ENCODE assay signal across 8 cellular contexts in the genomic region with DNA sequence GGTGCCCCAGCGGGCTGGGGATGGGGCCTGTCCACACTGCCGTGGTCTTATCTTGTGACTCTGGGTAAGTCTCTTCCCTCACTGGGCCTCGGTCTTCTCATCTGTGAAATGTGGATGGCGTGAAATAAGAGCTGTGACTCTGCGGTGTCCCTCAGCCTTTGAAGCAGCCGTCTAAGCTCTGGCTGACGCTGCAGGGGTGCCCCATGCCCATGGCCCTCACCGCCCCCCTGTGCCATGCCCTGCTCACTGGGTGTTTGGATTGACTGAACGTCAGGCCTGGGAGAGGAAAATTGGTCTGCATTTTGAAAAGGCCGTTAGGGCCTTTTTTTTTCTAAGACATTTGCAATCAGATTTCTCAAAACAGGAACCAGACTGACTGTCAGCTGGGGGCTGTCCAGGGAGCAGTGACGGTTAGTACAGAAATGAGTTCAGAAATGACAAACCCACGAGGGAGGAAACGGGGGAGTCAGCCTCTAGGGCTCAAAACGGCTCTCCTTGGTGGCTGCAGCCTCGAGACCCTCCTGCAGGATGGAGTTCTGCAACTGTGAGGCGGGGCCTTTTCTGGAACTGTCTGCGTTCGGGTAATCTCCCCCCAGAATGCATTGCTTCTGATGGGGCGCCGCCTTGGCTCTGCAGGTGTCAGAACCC. TPM values are rescaled to one million over a fixed set of nuclear protein-coding genes. Genes with fewer than 3 reads are reported as not detected.
DNase-seq lines count a peak whose midpoint lies in the region; ATAC-seq and TF ChIP-seq lines count a peak whose summit lies in the region.

No MANE protein-coding gene starts in this region.

- H3K27ac Mint-ChIP-seq in activated CD4-positive, alpha-beta memory T cell treated with anti-CD3 and anti-CD28 coated beads for 36 hours = peak overlapping the region; percentile 100

- WGBS in esophagus squamous epithelium, 2 donors = 31 to 47% methylated on average over 8 to 16 of the region's 20 CpGs

- peak overlapping the region; percentile 93 to 98 (median 96) for H3K27ac ChIP-seq in esophagus squamous epithelium
- H3K27ac ChIP-seq in gastrocnemius medialis = peak overlapping the region; percentile 69 to 89 (median 78)

- H3K36me3 ChIP-seq in esophagus squamous epithelium (peaks cover 8 to 38% (median 15%) of the 10 kb centered on the region in 3 donors), gastrocnemius medialis (peaks cover 0 to 6% of the 10 kb centered on the region in 2 donors)

- in situ Hi-C loops in gastrocnemius medialis (cut with MboI; ENCODE audit: low sequenced_read_pairs in 4 of 4) = loop anchor here in 3 of 4 donors (5.0 to 10.0 kb wide), 3 partner anchors 44 to 117 kb away; no protein-coding TSS in a partner anchor

- H3K9me3 Mint-ChIP-seq in activated CD4-positive, alpha-beta memory T cell treated with anti-CD3 and anti-CD28 coated beads for 36 hours = no peaks in the 10 kb centered on the region

- H3K27me3 ChIP-seq in esophagus squamous epithelium = no peaks in the 10 kb centered on the region
- no peaks in the 10 kb centered on the region for H3K27me3 ChIP-seq in gastrocnemius medialis

- ATAC-seq in GM18867 (IDR thresholded peaks at IDR 0.05; ENCODE audit: unreplicated experiment) (peak; percentile 33), HG03460 (IDR thresholded peaks at IDR 0.05; ENCODE audit: unreplicated experiment) (peak; percentile 38), gastrocnemius medialis (no peak), HG03469 (IDR thresholded peaks at IDR 0.05; ENCODE audit: unreplicated experiment) (no peak), HG03095 (IDR thresholded peaks at IDR 0.05; ENCODE audit: unreplicated experiment) (no peak)

- POLR2A ChIA-PET in activated CD4-positive, alpha-beta memory T cell treated with anti-CD3 and anti-CD28 coated beads for 36 hours (lab: Charles Lee) = interaction anchor here (0.6 to 7.8 kb wide), 10 partner anchors 9 to 346 kb away, joined by 3 to 72 read pairs (median 4); a partner anchor contains a TSS

- TF ChIP-seq CTCF in esophagus squamous epithelium (IDR thresholded peaks at IDR 0.05) (no peak), gastrocnemius medialis (IDR thresholded peaks at IDR 0.05 in 4 of 5, conservative IDR thresholded peaks at IDR 0.05 in 1 of 5) (no peak)

- peaks cover 77% of the 10 kb centered on the region for H3K4me1 Mint-ChIP-seq in activated CD4-positive, alpha-beta memory T cell treated with anti-CD3 and anti-CD28 coated beads for 36 hours (ENCODE audit: low read depth)

- peaks cover 83 to 93% (median 87%) of the 10 kb centered on the region in 3 donors for H3K4me1 ChIP-seq in esophagus squamous epithelium
- peaks cover 58 to 63% of the 10 kb centered on the region in 2 donors for H3K4me1 ChIP-seq in gastrocnemius medialis

- intact Hi-C loops in activated CD4-positive, alpha-beta memory T cell treated with anti-CD3 and anti-CD28 coated beads for 36 hours (cut with micrococcal nuclease) = loop anchor here (1.0 kb wide), 3 partner anchors 9 to 49 kb away; no protein-coding TSS in a partner anchor
- intact Hi-C loops in esophagus squamous epithelium (cut with DNase I) (loop anchor here (5.0 kb wide), 1 partner anchor 49 kb away; no protein-coding TSS in a partner anchor), gastrocnemius medialis (cut with DNase I; ENCODE audit: low total_unique reads) (loop anchor here (5.0 kb wide), 1 partner anchor 34 kb away; a partner anchor contains a TSS)

- no peak for TF ChIP-seq POLR2A in esophagus squamous epithelium (IDR thresholded peaks at IDR 0.05)
- TF ChIP-seq POLR2A in gastrocnemius medialis (IDR thresholded peaks at IDR 0.05) = no peak

- no peaks in the 10 kb centered on the region for H3K9me3 ChIP-seq in esophagus squamous epithelium
- H3K9me3 ChIP-seq in gastrocnemius medialis = no peaks in the 10 kb centered on the region

- H3K36me3 Mint-ChIP-seq in activated CD4-positive, alpha-beta memory T cell treated with anti-CD3 and anti-CD28 coated beads for 36 hours = peaks cover 57% of the 10 kb centered on the region

- CTCF ChIA-PET in activated CD4-positive, alpha-beta memory T cell treated with anti-CD3 and anti-CD28 coated beads for 36 hours (lab: Charles Lee) = interaction anchor here (0.6 to 3.0 kb wide), 9 partner anchors 9 to 137 kb away, joined by 3 to 47 read pairs (median 9); a partner anchor contains a TSS

- no peaks in the 10 kb centered on the region for H3K27me3 Mint-ChIP-seq in activated CD4-positive, alpha-beta memory T cell treated with anti-CD3 and anti-CD28 coated beads for 36 hours

- H3K4me3 ChIP-seq in esophagus squamous epithelium (peak overlapping the region; percentile 94 to 99 (median 96)), gastrocnemius medialis (peak overlapping the region; percentile 79 to 91 (median 88))

- peak; percentile 91 for DNase-seq in activated CD4-positive, alpha-beta memory T cell treated with anti-CD3 and anti-CD28 coated beads for 36 hours
- DNase-seq in esophagus squamous epithelium (lab: John Stamatoyannopoulos, UW) = no peak
- no peak for DNase-seq in gastrocnemius medialis
- DNase-seq in LoVo (ENCODE audit: low spot score) = no peak

- peak overlapping the region; percentile 98 for H3K4me3 Mint-ChIP-seq in activated CD4-positive, alpha-beta memory T cell treated with anti-CD3 and anti-CD28 coated beads for 36 hours

RNA-seq across cellular contexts. Expression of a gene that starts 1.9 kb away (rescaled TPM):
- 100 to 1,000 TPM; 273 to 279 TPM for total RNA-seq in activated CD4-positive, alpha-beta memory T cell treated with anti-CD3 and anti-CD28 coated beads for 36 hours
- total RNA-seq in esophagus squamous epithelium (10 to 100 TPM; 54.1 to 93.2 (median 68.5) TPM), gastrocnemius medialis (10 to 100 TPM; 40.2 to 79.8 (median 68.4) TPM)

RNA-seq across cellular contexts. Expression of a gene that starts 20.9 kb away (rescaled TPM):
- 10 to 100 TPM; 85.9 to 89.4 TPM for total RNA-seq in activated CD4-positive, alpha-beta memory T cell treated with anti-CD3 and anti-CD28 coated beads for 36 hours
- total RNA-seq in esophagus squamous epithelium = 10 to 100 TPM; 27.4 to 50.6 (median 41.6) TPM
- 10 to 100 TPM in 1 of 4 donors, 1 to 10 TPM in 3; 5.8 to 10.6 (median 9.7) TPM for total RNA-seq in gastrocnemius medialis

RNA-seq across cellular contexts. Expression of a gene that starts 35.2 kb away (rescaled TPM):
- 10 to 100 TPM; 14.9 to 19.4 TPM for total RNA-seq in activated CD4-positive, alpha-beta memory T cell treated with anti-CD3 and anti-CD28 coated beads for 36 hours
- total RNA-seq in esophagus squamous epithelium = 10 to 100 TPM; 51.4 to 78.4 (median 64.8) TPM
- total RNA-seq in gastrocnemius medialis = 10 to 100 TPM in 2 of 4 donors, 1 to 10 TPM in 2; 7.9 to 16.3 (median 11.9) TPM

Comparison
In these comparisons a context has a peak if more than half of its experiments do, and no peak if none do; other contexts are left out.
1. ATAC-seq: peak in GM18867 (single experiment) and HG03460 (single experiment); none in gastrocnemius medialis (0 of 2), HG03469 (single experiment) and HG03095 (single experiment).